Comparison of ENCODE assay signal across 15 cellular contexts in the genomic region with DNA sequence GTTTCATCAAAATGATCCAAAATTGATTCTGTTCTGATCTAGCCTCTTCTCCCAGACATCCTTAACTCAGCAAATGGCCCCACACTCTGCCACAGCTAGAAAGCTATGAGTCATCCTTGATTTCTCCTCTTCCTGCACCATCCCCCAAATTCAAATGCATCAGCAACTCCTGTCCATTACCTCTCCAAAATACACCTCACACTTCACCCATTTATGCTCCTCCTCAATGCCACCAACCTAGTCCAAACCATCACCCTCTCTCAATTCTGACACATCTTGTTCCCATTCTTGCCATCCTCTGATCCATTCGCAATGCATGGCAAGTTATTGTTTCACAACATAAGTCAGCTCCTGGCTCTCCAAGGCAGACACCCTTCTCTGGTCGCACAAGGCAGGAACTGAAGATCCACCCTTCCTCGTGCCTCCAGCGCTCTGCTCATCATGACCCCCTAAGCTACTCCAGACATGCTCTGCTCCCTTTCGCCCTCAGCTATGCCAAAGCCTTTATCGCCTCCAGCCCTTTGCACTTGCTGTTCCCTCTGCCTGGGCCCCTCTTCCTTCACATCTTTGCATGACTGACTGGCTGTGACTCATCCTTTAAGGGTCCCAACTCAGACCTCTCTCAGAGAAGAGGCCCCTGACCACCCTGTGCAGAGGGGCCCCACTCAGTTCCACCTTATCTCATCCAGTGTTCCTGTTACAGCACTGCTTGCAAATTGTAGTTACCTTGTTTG.
DNase-seq lines count a peak whose midpoint lies in the region; ATAC-seq and TF ChIP-seq lines count a peak whose summit lies in the region.
"Had no signal": no experiment of that assay in that cellular context is flagged by ENCODE, and none has a peak within 500 bp of the region (broad histone marks: within the 10 kb centered on the region; RNA-seq: fewer than 3 reads in every experiment).

No MANE protein-coding gene starts in this region.

- H3K27ac Mint-ChIP-seq in mesothelial cell of epicardium, result peak overlapping the region; percentile 49
- H3K27ac Mint-ChIP-seq: CD4-positive, alpha-beta T cell; nephron progenitor cell had no signal

- H3K4me1 Mint-ChIP-seq in mesothelial cell of epicardium, result peaks cover 23% of the 10 kb centered on the region
- H3K4me1 Mint-ChIP-seq: brain had no signal

- intact Hi-C loops in Right ventricle myocardium inferior (cut with DNase I), result no loop called here

- no peaks in the 10 kb centered on the region for H3K27me3 Mint-ChIP-seq in mesothelial cell of epicardium (ENCODE audit: low read depth)
- H3K27me3 Mint-ChIP-seq: brain had no signal

- no peak overlapping the region for H3K4me3 ChIP-seq in brain microvascular endothelial cell (ENCODE audit: low read depth, low read length)

- DNase-seq in ELR (ENCODE audit: low read depth) (peak; percentile 40), HS-5 (ENCODE audit: low read depth) (peak; percentile 33), brain microvascular endothelial cell (peak; percentile 24), mesothelial cell of epicardium (ENCODE audit: low spot score in 2 of 2, unreplicated experiment in 2 of 2) (no peak), SW 1271 (lab: John Stamatoyannopoulos, UW) (no peak), Right ventricle myocardium inferior (ENCODE audit: missing footprints) (no peak), anterior cingulate cortex (lab: John Stamatoyannopoulos, UW) (no peak)
- no peak for DNase-seq in stimulated activated CD8-positive, alpha-beta memory T cell treated with anti-CD3 and anti-CD28 coated beads, Interleukin-4, amount 100 ng/mL, for 48 hours
- DNase-seq: activated T-cell treated with anti-CD3 and anti-CD28 coated beads, Interleukin-2, amount 50 U/mL, for 1 hour; CD4-positive, alpha-beta T cell; kidney; NCI-H1436 treated with DMSO at 0.1 percent for 48 hours; nephron progenitor cell; stimulated activated CD4-positive, alpha-beta T cell treated with anti-CD3 and anti-CD28 coated beads, Interleukin-12 subunit alpha, Interleukin-12 subunit beta, amount 100 ng/mL, for 4 hours had no signal

- H3K9me3 Mint-ChIP-seq in mesothelial cell of epicardium, result no peaks in the 10 kb centered on the region
- H3K9me3 Mint-ChIP-seq: CD4-positive, alpha-beta T cell had no signal

- H3K36me3 Mint-ChIP-seq in mesothelial cell of epicardium, result no peaks in the 10 kb centered on the region
- H3K36me3 Mint-ChIP-seq: brain had no signal

- TF ChIP-seq CTCF in brain microvascular endothelial cell (IDR thresholded peaks at IDR 0.05; ENCODE audit: low read depth, low read length, missing control alignments) (no peak), mesothelial cell of epicardium (IDR thresholded peaks at IDR 0.05; ENCODE audit: unreplicated experiment) (no peak)

- no peak overlapping the region for H3K4me3 Mint-ChIP-seq in mesothelial cell of epicardium
- H3K4me3 Mint-ChIP-seq: brain; CD4-positive, alpha-beta T cell; nephron progenitor cell had no signal

- no peaks in the 10 kb centered on the region for H3K36me3 ChIP-seq in brain microvascular endothelial cell (replicated peaks)

- H3K27me3 ChIP-seq in brain microvascular endothelial cell (replicated peaks), result no peaks in the 10 kb centered on the region

- in situ Hi-C loops in brain microvascular endothelial cell (cut with HindIII; ENCODE audit: low pct_ligation_motif_present, low sequenced_read_pairs), result no loop called here

- H3K27ac ChIP-seq in brain microvascular endothelial cell, result peak overlapping the region; percentile 71

- ATAC-seq in Right ventricle myocardium inferior, result no peak

Comparison
In these comparisons a context has a peak if more than half of its experiments do, and no peak if none do; other contexts are left out.
1. DNase-seq: peak in ELR (single experiment), HS-5 (single experiment) and brain microvascular endothelial cell (single experiment); none in mesothelial cell of epicardium (0 of 2), stimulated activated CD8-positive, alpha-beta memory T cell treated with anti-CD3 and anti-CD28 coated beads, Interleukin-4, amount 100 ng/mL, for 48 hours (single experiment), SW 1271 (0 of 2), Right ventricle myocardium inferior (single experiment) and anterior cingulate cortex (0 of 58).